27 cellular contexts compared by ENCODE assay signal in the genomic region with DNA sequence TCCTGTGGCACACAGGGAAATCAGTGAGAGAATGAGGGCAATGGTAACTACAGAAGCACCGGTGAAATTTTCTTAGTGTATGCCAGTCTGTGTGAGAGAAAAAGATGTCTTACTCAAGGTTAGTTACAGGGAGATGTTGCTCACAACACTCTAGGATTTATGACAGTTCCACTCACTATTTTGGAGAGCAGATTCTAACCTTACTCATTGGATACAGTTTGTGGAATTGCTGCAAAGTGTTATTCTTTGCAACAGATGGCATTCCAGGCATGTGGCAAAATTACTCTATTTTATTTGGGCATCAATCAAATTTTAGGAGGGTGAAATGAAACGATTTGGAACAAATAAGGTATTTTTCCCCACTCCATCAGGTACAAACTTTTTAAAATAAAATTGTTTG.
"Had no signal": no experiment of that assay in that cellular context is flagged by ENCODE, and none has a peak within 500 bp of the region (broad histone marks: within the 10 kb centered on the region; RNA-seq: fewer than 3 reads in every experiment).

No MANE protein-coding gene starts in this region.

- ATAC-seq: effector memory CD8-positive, alpha-beta T cell; left lobe of liver; mucosa of descending colon; natural killer cell treated with Interleukin-12 subunit alpha and Interleukin-12 subunit beta and Interleukin-15 and Interleukin-18, amount 100 ng/mL, for 72 hours; right lobe of liver; stimulated activated effector memory CD8-positive, alpha-beta T cell treated with anti-CD3 and anti-CD28 coated beads, Interleukin-12 subunit alpha, Interleukin-12 subunit beta, amount 100 ng/mL, for 72 hours had no signal

- H3K4me3 Mint-ChIP-seq: effector memory CD8-positive, alpha-beta T cell; immature natural killer cell; memory B cell; mesothelial cell of epicardium; naive B cell; natural killer cell treated with Interleukin-12 subunit alpha and Interleukin-12 subunit beta and Interleukin-15 and Interleukin-18, amount 100 ng/mL, for 72 hours; neural progenitor cell; stimulated activated effector memory CD8-positive, alpha-beta T cell treated with anti-CD3 and anti-CD28 coated beads, Interleukin-12 subunit alpha, Interleukin-12 subunit beta, amount 100 ng/mL, for 72 hours had no signal

- H3K27me3 ChIP-seq: esophagus squamous epithelium, neural progenitor cell, right lobe of liver, stomach, thyroid gland, vagina had no signal

- H3K4me2 ChIP-seq: neural progenitor cell had no signal

- H3K4me3 ChIP-seq: esophagus squamous epithelium, lung, mucosa of descending colon, neural progenitor cell, right lobe of liver, stomach, thyroid gland, vagina had no signal

- H3K27ac ChIP-seq: esophagus squamous epithelium, neural progenitor cell, parathyroid adenoma, right lobe of liver, stomach, thyroid gland, vagina had no signal

- H3K27me3 Mint-ChIP-seq: effector memory CD8-positive, alpha-beta T cell; memory B cell; naive B cell; natural killer cell treated with Interleukin-12 subunit alpha and Interleukin-12 subunit beta and Interleukin-15 and Interleukin-18, amount 100 ng/mL, for 72 hours; progenitor cell of endocrine pancreas had no signal

- H2AFZ ChIP-seq: neural progenitor cell, parathyroid adenoma had no signal

- H3K36me3 ChIP-seq: esophagus squamous epithelium, neural progenitor cell, right lobe of liver, stomach, thyroid gland, vagina had no signal

- H3K36me3 Mint-ChIP-seq: immature natural killer cell; memory B cell; naive B cell; natural killer cell treated with Interleukin-12 subunit alpha and Interleukin-12 subunit beta and Interleukin-15 and Interleukin-18, amount 100 ng/mL, for 72 hours; stimulated activated effector memory CD8-positive, alpha-beta T cell treated with anti-CD3 and anti-CD28 coated beads, Interleukin-12 subunit alpha, Interleukin-12 subunit beta, amount 100 ng/mL, for 72 hours had no signal

- H3K27ac Mint-ChIP-seq: effector memory CD8-positive, alpha-beta T cell; immature natural killer cell; memory B cell; mesothelial cell of epicardium; naive B cell; natural killer cell treated with Interleukin-12 subunit alpha and Interleukin-12 subunit beta and Interleukin-15 and Interleukin-18, amount 100 ng/mL, for 72 hours; neural progenitor cell; progenitor cell of endocrine pancreas; stimulated activated effector memory CD8-positive, alpha-beta T cell treated with anti-CD3 and anti-CD28 coated beads, Interleukin-12 subunit alpha, Interleukin-12 subunit beta, amount 100 ng/mL, for 72 hours had no signal

- H3K4me1 Mint-ChIP-seq: immature natural killer cell; memory B cell; naive B cell; neural progenitor cell; stimulated activated effector memory CD8-positive, alpha-beta T cell treated with anti-CD3 and anti-CD28 coated beads, Interleukin-12 subunit alpha, Interleukin-12 subunit beta, amount 100 ng/mL, for 72 hours had no signal

- H3K9me3 ChIP-seq: mucosa of descending colon, right lobe of liver, thyroid gland, vagina had no signal

- DNase-seq: cortex of kidney; effector memory CD8-positive, alpha-beta T cell; erythroblast; esophagus squamous epithelium; foreskin melanocyte; hypothalamus; immature natural killer cell; islet precursor cell; mucosa of descending colon; naive B cell; right lobe of liver; stimulated activated CD4-positive, alpha-beta T cell treated with anti-CD3 and anti-CD28 coated beads, Interleukin-2, amount 100 ng/mL, for 24 hours; stimulated activated CD4-positive, alpha-beta T cell treated with anti-CD3 and anti-CD28 coated beads, Interleukin-4, amount 100 ng/mL, for 24 hours; stimulated activated naive CD4-positive, alpha-beta T cell treated with Interleukin-2 at 50 U/mL for 16 hours; stomach; thyroid gland; trophoblast cell had no signal

- H3K4me1 ChIP-seq: esophagus squamous epithelium, neural progenitor cell, parathyroid adenoma, right lobe of liver, stomach, vagina had no signal

- H3K9ac ChIP-seq: neural progenitor cell, parathyroid adenoma had no signal
